Comparison of ENCODE assay signal across 9 cellular contexts in the genomic region with DNA sequence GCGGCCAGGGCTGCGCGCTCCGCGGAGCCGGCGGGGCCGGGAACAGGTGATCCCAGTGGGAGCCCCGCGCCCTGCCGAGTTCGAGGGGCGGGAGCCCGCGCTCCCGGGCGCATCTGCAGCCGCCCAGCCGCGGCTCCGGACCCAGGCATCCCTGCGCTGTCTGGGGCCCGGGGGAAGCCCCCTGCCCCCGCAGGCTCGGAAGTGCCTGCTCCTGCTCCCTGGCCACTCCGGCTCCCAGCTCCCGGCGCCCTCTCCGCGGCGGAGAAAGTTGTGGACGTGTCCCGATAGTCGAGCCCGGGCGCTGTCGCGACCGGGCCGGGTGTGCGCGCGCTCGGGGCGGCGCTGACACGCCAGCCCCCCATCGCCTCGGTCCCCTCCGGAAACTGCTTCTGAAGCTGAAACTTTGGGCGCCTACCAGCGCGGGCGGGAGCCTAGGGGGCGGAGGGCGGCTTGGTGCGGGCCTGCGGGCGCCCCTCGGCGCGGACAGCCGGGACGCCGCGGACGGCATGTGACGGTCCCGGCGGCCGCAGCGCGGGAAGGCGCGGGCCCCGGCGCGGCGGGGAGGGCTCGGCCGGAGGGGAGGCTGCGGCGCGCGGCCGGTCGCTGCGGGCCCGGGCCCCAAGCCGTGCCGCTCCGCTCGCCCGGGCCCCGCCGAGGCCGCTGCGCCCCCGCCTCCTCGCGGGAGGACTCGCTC. TPM values are rescaled to one million over a fixed set of nuclear protein-coding genes. Genes with fewer than 3 reads are reported as not detected.
DNase-seq lines count a peak whose midpoint lies in the region; ATAC-seq, FAIRE-seq and TF ChIP-seq lines count a peak whose summit lies in the region.
"Had no signal": no experiment of that assay in that cellular context is flagged by ENCODE, and none has a peak within 500 bp of the region (broad histone marks: within the 10 kb centered on the region; RNA-seq: fewer than 3 reads in every experiment).

No MANE protein-coding gene starts in this region.

- peaks cover 8% of the 10 kb centered on the region; the same call in 1 of the 2 replicates for H3K27me3 ChIP-seq in iPS DF 6.9 (ENCODE audit: control insufficient read depth, insufficient read depth, low read length)

- H3K4me1 Mint-ChIP-seq in Calu3 (ENCODE audit: low read depth, unreplicated experiment): no peaks in the 10 kb centered on the region
- peaks cover 59% of the 10 kb centered on the region for H3K4me1 Mint-ChIP-seq in activated naive CD4-positive, alpha-beta T cell treated with anti-CD3 and anti-CD28 coated beads for 36 hours (ENCODE audit: low read depth)
- H3K4me1 Mint-ChIP-seq in stimulated activated memory B cell treated with anti-CD40 and anti-IgM and Interleukin-4, amounts not matched to agents 10 μg/mL and 1 μg/mL and 100 μg/mL, for 72 hours: peaks cover 50% of the 10 kb centered on the region

- no TSS peak for BruUV-seq in Calu3 (replicated peaks; lab: Mats Ljungman, UMichigan)

- intact Hi-C loops in Calu3 (cut with micrococcal nuclease; ENCODE audit: unreplicated experiment): no loop called here
- intact Hi-C loops in activated naive CD4-positive, alpha-beta T cell treated with anti-CD3 and anti-CD28 coated beads for 36 hours (cut with micrococcal nuclease): loop anchor here (1.0 kb wide), 1 partner anchor 158 kb away; no protein-coding TSS in a partner anchor

- CTCF ChIA-PET in Calu3 (lab: Charles Lee): no interaction called here
- CTCF ChIA-PET in activated naive CD4-positive, alpha-beta T cell treated with anti-CD3 and anti-CD28 coated beads for 36 hours (lab: Charles Lee): no interaction called here

- H3K9me3 Mint-ChIP-seq in Calu3 (ENCODE audit: low read depth, unreplicated experiment): no peaks in the 10 kb centered on the region
- no peaks in the 10 kb centered on the region for H3K9me3 Mint-ChIP-seq in activated naive CD4-positive, alpha-beta T cell treated with anti-CD3 and anti-CD28 coated beads for 36 hours
- H3K9me3 Mint-ChIP-seq in stimulated activated memory B cell treated with anti-CD40 and anti-IgM and Interleukin-4, amounts not matched to agents 10 μg/mL and 1 μg/mL and 100 μg/mL, for 72 hours: no peaks in the 10 kb centered on the region
- H3K9me3 Mint-ChIP-seq: nephron had no signal

- H3K4me1 ChIP-seq in iPS DF 6.9 (ENCODE audit: control insufficient read depth, insufficient read depth, low read length): 0 out of 2 replicates have a peak, but pooled peaks cover 2% of the 10 kb centered on the region

- no peak for TF ChIP-seq POLR2A in GM12892 (IDR thresholded peaks at IDR 0.05; ENCODE audit: low read depth, low read length)

- H3K4me3 ChIP-seq in iPS DF 6.9 (ENCODE audit: low read length): peak overlapping the region; percentile 39; the same call in 1 of the 2 replicates

- H3K9me3 ChIP-seq in iPS DF 6.9 (ENCODE audit: control insufficient read depth, insufficient read depth, low read length): no peaks in the 10 kb centered on the region

- H3K27ac Mint-ChIP-seq in Calu3 (ENCODE audit: unreplicated experiment): no peak overlapping the region
- H3K27ac Mint-ChIP-seq in activated naive CD4-positive, alpha-beta T cell treated with anti-CD3 and anti-CD28 coated beads for 36 hours: no peak overlapping the region
- H3K27ac Mint-ChIP-seq in stimulated activated memory B cell treated with anti-CD40 and anti-IgM and Interleukin-4, amounts not matched to agents 10 μg/mL and 1 μg/mL and 100 μg/mL, for 72 hours: no peak overlapping the region
- H3K27ac Mint-ChIP-seq: nephron had no signal

- no peak for TF ChIP-seq CTCF in Calu3 (IDR thresholded peaks at IDR 0.05; ENCODE audit: unreplicated experiment)

- peaks cover 6% of the 10 kb centered on the region for H3K36me3 Mint-ChIP-seq in Calu3 (ENCODE audit: insufficient read depth, unreplicated experiment)
- no peaks in the 10 kb centered on the region for H3K36me3 Mint-ChIP-seq in activated naive CD4-positive, alpha-beta T cell treated with anti-CD3 and anti-CD28 coated beads for 36 hours (ENCODE audit: low read depth)
- H3K36me3 Mint-ChIP-seq in stimulated activated memory B cell treated with anti-CD40 and anti-IgM and Interleukin-4, amounts not matched to agents 10 μg/mL and 1 μg/mL and 100 μg/mL, for 72 hours: no peaks in the 10 kb centered on the region

- no peak for DNase-seq in Calu3
- peak; percentile 41 for DNase-seq in activated naive CD4-positive, alpha-beta T cell treated with anti-CD3 and anti-CD28 coated beads for 36 hours
- no peak for DNase-seq in iPS DF 6.9 (ENCODE audit: low read depth, low spot score)
- no peak for DNase-seq in NCI-H2029 treated with DMSO at 0.1 percent for 48 hours (lab: John Stamatoyannopoulos, UW)
- DNase-seq in SW 1271 (lab: John Stamatoyannopoulos, UW): no peak
- DNase-seq in GM12892 (ENCODE audit: insufficient read length): no peak

- H3K4me3 Mint-ChIP-seq in Calu3 (ENCODE audit: low read depth, unreplicated experiment): peak overlapping the region; percentile 39
- peak overlapping the region; percentile 88 for H3K4me3 Mint-ChIP-seq in activated naive CD4-positive, alpha-beta T cell treated with anti-CD3 and anti-CD28 coated beads for 36 hours
- peak overlapping the region; percentile 62 for H3K4me3 Mint-ChIP-seq in stimulated activated memory B cell treated with anti-CD40 and anti-IgM and Interleukin-4, amounts not matched to agents 10 μg/mL and 1 μg/mL and 100 μg/mL, for 72 hours

- WGBS in iPS DF 6.9 (ENCODE audit: insufficient coverage, insufficient read length): no CpG with 5 or more reads among the region's 102 CpGs

- H3K27me3 Mint-ChIP-seq in Calu3 (ENCODE audit: unreplicated experiment): peaks cover 83% of the 10 kb centered on the region
- H3K27me3 Mint-ChIP-seq in activated naive CD4-positive, alpha-beta T cell treated with anti-CD3 and anti-CD28 coated beads for 36 hours (ENCODE audit: low read depth): peaks cover 1% of the 10 kb centered on the region
- peaks cover 44% of the 10 kb centered on the region for H3K27me3 Mint-ChIP-seq in stimulated activated memory B cell treated with anti-CD40 and anti-IgM and Interleukin-4, amounts not matched to agents 10 μg/mL and 1 μg/mL and 100 μg/mL, for 72 hours

- no peaks in the 10 kb centered on the region for H3K36me3 ChIP-seq in iPS DF 6.9 (ENCODE audit: control insufficient read depth, insufficient read depth, low read length)

- peak; percentile 1 for ATAC-seq in HG02678 (IDR thresholded peaks at IDR 0.05; ENCODE audit: unreplicated experiment)
- ATAC-seq in stimulated activated memory B cell treated with anti-CD40 and anti-IgM and Interleukin-4, amounts not matched to agents 10 μg/mL and 1 μg/mL and 100 μg/mL, for 72 hours: no peak

- FAIRE-seq in GM12892 (lab: Jason Lieb, UNC): no peak

- no peak overlapping the region for H3K27ac ChIP-seq in iPS DF 6.9 (ENCODE audit: low read length)

RNA-seq across cellular contexts. Expression of gene MAN1C1, which starts 0.5 kb away (rescaled TPM):
- total RNA-seq in Calu3 (2022): 0.14 and 0.37 TPM in 2 replicates
- 1 to 10 TPM; 4.9 to 6.3 TPM for total RNA-seq in activated naive CD4-positive, alpha-beta T cell treated with anti-CD3 and anti-CD28 coated beads for 36 hours
- polyA plus RNA-seq in GM12892 (2012; ENCODE audit: missing spikeins): 0.15 TPM
